In the genomic region with DNA sequence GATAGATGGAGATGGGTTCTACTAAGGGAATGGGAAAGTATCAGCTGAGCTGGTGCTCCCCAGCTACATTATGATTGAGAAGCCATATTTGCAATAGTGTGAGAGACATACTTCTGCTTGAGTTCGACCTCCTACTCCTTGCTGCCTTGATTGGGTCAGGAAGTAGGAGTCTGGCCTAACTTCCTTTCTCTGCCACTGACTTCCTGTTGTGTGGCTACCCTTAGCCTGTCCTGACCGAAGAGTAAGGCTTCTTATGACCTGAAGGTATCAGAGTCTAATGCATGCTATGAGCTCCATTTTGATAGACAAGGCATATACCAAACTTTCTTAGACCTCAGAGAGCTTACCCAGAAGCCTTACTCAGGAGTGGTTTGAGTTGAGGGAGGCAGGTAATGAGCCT, we compare ENCODE assay signal across 13 cellular contexts. TPM values are rescaled to one million over a fixed set of nuclear protein-coding genes. Genes with fewer than 3 reads are reported as not detected.
DNase-seq lines count a peak whose midpoint lies in the region; ATAC-seq and TF ChIP-seq lines count a peak whose summit lies in the region.
"Had no signal": no experiment of that assay in that cellular context is flagged by ENCODE, and none has a peak within 500 bp of the region (broad histone marks: within the 10 kb centered on the region; RNA-seq: fewer than 3 reads in every experiment).

No MANE protein-coding gene starts in this region.

- intact Hi-C loops in testis (cut with DNase I; ENCODE audit: low total_unique reads) = no loop called here
- intact Hi-C loops in aorta (cut with DNase I) = no loop called here

- H3K4me3 ChIP-seq in CD4-positive, CD25-positive, alpha-beta regulatory T cell (ENCODE audit: low read depth, low read length) = peak overlapping the region; percentile 59
- H3K4me3 ChIP-seq in testis (no peak overlapping the region), aorta (ENCODE audit: low read length in 2 of 2) (no peak overlapping the region)
- H3K4me3 ChIP-seq: vagina had no signal

- WGBS in testis, 2 donors = 74 to 82% methylated on average over 2 of the region's 2 CpGs
- 89 to 90% methylated on average over 2 of the region's 2 CpGs for WGBS in aorta, 2 donors

- peak overlapping the region; percentile 81 to 94 (median 90) for H3K27ac Mint-ChIP-seq in CD4-positive, CD25-positive, alpha-beta regulatory T cell
- peak overlapping the region; percentile 84 to 96 for H3K27ac Mint-ChIP-seq in effector memory CD8-positive, alpha-beta T cell
- no peak overlapping the region for H3K27ac Mint-ChIP-seq in glutamatergic neuron (ENCODE audit: unreplicated experiment)

- ATAC-seq in CD4-positive, CD25-positive, alpha-beta regulatory T cell (ENCODE audit: low read depth in 2 of 2) = peak in 1 of 2 donors; percentile 57
- ATAC-seq in GM21529 (IDR thresholded peaks at IDR 0.05; ENCODE audit: unreplicated experiment) (peak; percentile 63), aorta (ENCODE audit: low FRiP score) (no peak)
- peak; percentile 51 for ATAC-seq in effector memory CD8-positive, alpha-beta T cell (replicated peaks)

- TF ChIP-seq CTCF in testis (IDR thresholded peaks at IDR 0.05) (no peak), glutamatergic neuron (IDR thresholded peaks at IDR 0.05; ENCODE audit: partially characterized antibody, unreplicated experiment) (no peak)

- H3K27me3 Mint-ChIP-seq in CD4-positive, CD25-positive, alpha-beta regulatory T cell = no peaks in the 10 kb centered on the region
- no peaks in the 10 kb centered on the region for H3K27me3 Mint-ChIP-seq in effector memory CD8-positive, alpha-beta T cell
- H3K27me3 Mint-ChIP-seq in glutamatergic neuron (ENCODE audit: unreplicated experiment) = peaks cover 1% of the 10 kb centered on the region

- H3K4me1 ChIP-seq in CD4-positive, CD25-positive, alpha-beta regulatory T cell (ENCODE audit: control insufficient read depth, insufficient read depth, low read length, poor library complexity, severe bottlenecking) = peaks cover 51% of the 10 kb centered on the region
- no peaks in the 10 kb centered on the region for H3K4me1 ChIP-seq in testis
- H3K4me1 ChIP-seq in aorta (ENCODE audit: control insufficient read depth in 1 of 2, insufficient read depth in 2 of 2, low read length in 2 of 2) = no peaks in the 10 kb centered on the region
- H3K4me1 ChIP-seq: vagina had no signal

- peak in 1 of 3 donors; percentile 49 for DNase-seq in CD4-positive, CD25-positive, alpha-beta regulatory T cell
- DNase-seq in SKM-1 treated with dmso at 0.1 percent for 144 hours (lab: John Stamatoyannopoulos, UW; ENCODE audit: unreplicated experiment) (peak; percentile 61), testis (no peak), glutamatergic neuron (no peak), aorta (no peak), NCI-H748 (lab: John Stamatoyannopoulos, UW; ENCODE audit: unreplicated experiment) (no peak)
- no peak for DNase-seq in effector memory CD8-positive, alpha-beta T cell
- DNase-seq: NCI-H1417, NCI-H774, retina had no signal

- H3K4me1 Mint-ChIP-seq in CD4-positive, CD25-positive, alpha-beta regulatory T cell = peaks cover 38 to 72% (median 62%) of the 10 kb centered on the region in 4 donors
- peaks cover 45 to 67% of the 10 kb centered on the region in 2 donors for H3K4me1 Mint-ChIP-seq in effector memory CD8-positive, alpha-beta T cell (ENCODE audit: low read depth in 2 of 2)
- no peaks in the 10 kb centered on the region for H3K4me1 Mint-ChIP-seq in glutamatergic neuron (ENCODE audit: low read depth, unreplicated experiment)

- peaks cover 1 to 12% (median 6%) of the 10 kb centered on the region in 7 donors for H3K9me3 Mint-ChIP-seq in CD4-positive, CD25-positive, alpha-beta regulatory T cell
- peaks cover 3 to 8% of the 10 kb centered on the region in 2 donors for H3K9me3 Mint-ChIP-seq in effector memory CD8-positive, alpha-beta T cell
- H3K9me3 Mint-ChIP-seq in glutamatergic neuron (ENCODE audit: unreplicated experiment) = peaks cover 4% of the 10 kb centered on the region

- peak overlapping the region; percentile 28 for H3K27ac ChIP-seq in CD4-positive, CD25-positive, alpha-beta regulatory T cell (ENCODE audit: insufficient read depth, low read length, poor library complexity, severe bottlenecking)
- H3K27ac ChIP-seq in testis = no peak overlapping the region
- H3K27ac ChIP-seq in aorta (ENCODE audit: low read depth in 1 of 2, low read length in 2 of 2) = no peak overlapping the region
- H3K27ac ChIP-seq: C4-2B, vagina had no signal

- H3K36me3 ChIP-seq in CD4-positive, CD25-positive, alpha-beta regulatory T cell (ENCODE audit: control insufficient read depth, insufficient read depth, low read length) = peaks cover 46% of the 10 kb centered on the region
- H3K36me3 ChIP-seq in testis (ENCODE audit: low read depth, missing control alignments) (no peaks in the 10 kb centered on the region), aorta (ENCODE audit: control insufficient read depth in 1 of 2, insufficient read depth in 2 of 2, low read length in 1 of 2) (peaks cover 6 to 8% of the 10 kb centered on the region in 2 donors)

- peaks cover 61% of the 10 kb centered on the region for H3K36me3 Mint-ChIP-seq in CD4-positive, CD25-positive, alpha-beta regulatory T cell
- peaks cover 59% of the 10 kb centered on the region for H3K36me3 Mint-ChIP-seq in effector memory CD8-positive, alpha-beta T cell (ENCODE audit: insufficient read depth)
- peaks cover 11% of the 10 kb centered on the region for H3K36me3 Mint-ChIP-seq in glutamatergic neuron (ENCODE audit: unreplicated experiment)

- H3K9me3 ChIP-seq in CD4-positive, CD25-positive, alpha-beta regulatory T cell (ENCODE audit: control insufficient read depth in 2 of 2, low read length in 2 of 2) = peaks cover 5% of the 10 kb centered on the region in 2 experiments
- H3K9me3 ChIP-seq in testis (no peaks in the 10 kb centered on the region), aorta (ENCODE audit: control insufficient read depth, low read length) (peaks cover 2% of the 10 kb centered on the region)
- H3K9me3 ChIP-seq: vagina had no signal

- no peaks in the 10 kb centered on the region for H3K27me3 ChIP-seq in CD4-positive, CD25-positive, alpha-beta regulatory T cell (ENCODE audit: control insufficient read depth, insufficient read depth, low read length)
- H3K27me3 ChIP-seq in testis (no peaks in the 10 kb centered on the region), aorta (ENCODE audit: control insufficient read depth in 1 of 2, insufficient read depth in 2 of 2, low read length in 1 of 2) (no peaks in the 10 kb centered on the region)
- H3K27me3 ChIP-seq: vagina had no signal

- peak overlapping the region in 3 of 4 donors; percentile 46 to 63 (median 52) for H3K4me3 Mint-ChIP-seq in CD4-positive, CD25-positive, alpha-beta regulatory T cell
- H3K4me3 Mint-ChIP-seq in effector memory CD8-positive, alpha-beta T cell = peak overlapping the region; percentile 13 to 62
- H3K4me3 Mint-ChIP-seq in glutamatergic neuron (ENCODE audit: unreplicated experiment) = no peak overlapping the region

- no peak for TF ChIP-seq POLR2A in testis (IDR thresholded peaks at IDR 0.05)

RNA-seq across cellular contexts. Expression of a gene that starts 53.9 kb away (rescaled TPM):
- 68.2 TPM for total RNA-seq in CD4-positive, CD25-positive, alpha-beta regulatory T cell
- 100 to 1,000 TPM; 140 to 203 (median 162) TPM for polyA plus RNA-seq in CD4-positive, CD25-positive, alpha-beta regulatory T cell
- total RNA-seq in testis (10 to 100 TPM; 25.2 to 25.6 TPM), glutamatergic neuron (ENCODE audit: unreplicated experiment) (38.4 TPM), aorta (10 to 100 TPM; 34.6 to 47.7 TPM)
- polyA plus RNA-seq in testis (ENCODE audit: insufficient read depth, low read depth, low replicate concordance) (34.2 TPM), aorta (10 to 100 TPM; 24.8 to 49.3 TPM)

RNA-seq across cellular contexts. Expression of a gene that starts 54.3 kb away (rescaled TPM):
- total RNA-seq in CD4-positive, CD25-positive, alpha-beta regulatory T cell = 41.5 TPM
- 10 to 100 TPM; 41.5 to 55.0 (median 51.3) TPM for polyA plus RNA-seq in CD4-positive, CD25-positive, alpha-beta regulatory T cell
- total RNA-seq in testis = 10 to 100 TPM; 13.8 to 22.4 TPM
- polyA plus RNA-seq in testis (ENCODE audit: insufficient read depth, low read depth, low replicate concordance) = 21.3 TPM
- 6.1 TPM for total RNA-seq in glutamatergic neuron (ENCODE audit: unreplicated experiment)
- total RNA-seq in aorta = 10 to 100 TPM; 33.1 TPM
- 10 to 100 TPM; 40.1 to 62.6 TPM for polyA plus RNA-seq in aorta
